ENCODE assay signal across 8 cellular contexts in genomic region chr11:73729594-73730206, GRCh38. TPM values are rescaled to one million over a fixed set of nuclear protein-coding genes. Genes with fewer than 3 reads are reported as not detected.
DNase-seq lines count a peak whose midpoint lies in the region; ATAC-seq and TF ChIP-seq lines count a peak whose summit lies in the region.

No MANE protein-coding gene starts in this region.

- intact Hi-C loops in CD4-positive, alpha-beta T cell (cut with DNase I, micrococcal nuclease): no loop called here
- intact Hi-C loops in testis (cut with DNase I; ENCODE audit: low total_unique reads): no loop called here

- in situ Hi-C loops in HAP-1 (cut with MboI; ENCODE audit: low sequenced_read_pairs): no loop called here

- no peak for ATAC-seq in CD4-positive, alpha-beta T cell (ENCODE audit: poor library complexity)
- peak; percentile 32 for ATAC-seq in memory B cell (ENCODE audit: low read depth)
- no peak for ATAC-seq in HG02763 (IDR thresholded peaks at IDR 0.05; ENCODE audit: unreplicated experiment)

- H3K4me1 ChIP-seq in HAP-1: no peaks in the 10 kb centered on the region
- no peaks in the 10 kb centered on the region for H3K4me1 ChIP-seq in testis

- CTCF ChIA-PET in CD4-positive, alpha-beta T cell (lab: Charles Lee): interaction anchor here (1.2 kb wide), 1 partner anchor 34 kb away, joined by 3 read pairs; no protein-coding TSS in a partner anchor

- H3K9me3 ChIP-seq in CD4-positive, alpha-beta T cell (ENCODE audit: control insufficient read depth, low read length): no peaks in the 10 kb centered on the region
- H3K9me3 ChIP-seq in HAP-1: no peaks in the 10 kb centered on the region
- no peaks in the 10 kb centered on the region for H3K9me3 ChIP-seq in testis

- H3K27ac Mint-ChIP-seq in CD4-positive, alpha-beta T cell: peak overlapping the region; percentile 43
- peak overlapping the region; percentile 51 for H3K27ac Mint-ChIP-seq in activated naive CD8-positive, alpha-beta T cell
- peak overlapping the region; percentile 76 for H3K27ac Mint-ChIP-seq in memory B cell

- peaks cover 48% of the 10 kb centered on the region for H3K36me3 Mint-ChIP-seq in CD4-positive, alpha-beta T cell (ENCODE audit: low read depth)
- peaks cover 8% of the 10 kb centered on the region for H3K36me3 Mint-ChIP-seq in activated naive CD8-positive, alpha-beta T cell
- peaks cover 21% of the 10 kb centered on the region for H3K36me3 Mint-ChIP-seq in memory B cell

- no peaks in the 10 kb centered on the region for H3K9me3 Mint-ChIP-seq in CD4-positive, alpha-beta T cell
- no peaks in the 10 kb centered on the region for H3K9me3 Mint-ChIP-seq in activated naive CD8-positive, alpha-beta T cell (ENCODE audit: low read depth)
- no peaks in the 10 kb centered on the region for H3K9me3 Mint-ChIP-seq in memory B cell

- no peaks in the 10 kb centered on the region for H3K36me3 ChIP-seq in HAP-1 (replicated peaks)
- H3K36me3 ChIP-seq in testis (ENCODE audit: low read depth, missing control alignments): no peaks in the 10 kb centered on the region

- no peak for TF ChIP-seq POLR2A in testis (IDR thresholded peaks at IDR 0.05)

- no peak overlapping the region for H3K4me3 Mint-ChIP-seq in CD4-positive, alpha-beta T cell
- no peak overlapping the region for H3K4me3 Mint-ChIP-seq in activated naive CD8-positive, alpha-beta T cell
- no peak overlapping the region for H3K4me3 Mint-ChIP-seq in memory B cell

- WGBS in testis, 2 donors: 88 to 93% methylated on average over 3 of the region's 3 CpGs

- H3K27me3 Mint-ChIP-seq in CD4-positive, alpha-beta T cell: no peaks in the 10 kb centered on the region
- H3K27me3 Mint-ChIP-seq in activated naive CD8-positive, alpha-beta T cell: no peaks in the 10 kb centered on the region
- H3K27me3 Mint-ChIP-seq in memory B cell: no peaks in the 10 kb centered on the region

- H3K27ac ChIP-seq in CD4-positive, alpha-beta T cell (ENCODE audit: low read depth, low read length): no peak overlapping the region
- H3K27ac ChIP-seq in testis: no peak overlapping the region

- H3K4me3 ChIP-seq in HAP-1 (no peak overlapping the region), testis (no peak overlapping the region)

- no peaks in the 10 kb centered on the region for H3K27me3 ChIP-seq in CD4-positive, alpha-beta T cell (ENCODE audit: control insufficient read depth, insufficient read depth, low read length)
- no peaks in the 10 kb centered on the region for H3K27me3 ChIP-seq in HAP-1 (ENCODE audit: low read depth)
- no peaks in the 10 kb centered on the region for H3K27me3 ChIP-seq in testis

- POLR2A ChIA-PET in CD4-positive, alpha-beta T cell (lab: Charles Lee): no interaction called here

- peaks cover 45% of the 10 kb centered on the region for H3K4me1 Mint-ChIP-seq in CD4-positive, alpha-beta T cell (ENCODE audit: low read depth)
- peaks cover 32% of the 10 kb centered on the region for H3K4me1 Mint-ChIP-seq in activated naive CD8-positive, alpha-beta T cell (ENCODE audit: low read depth)
- peaks cover 11% of the 10 kb centered on the region for H3K4me1 Mint-ChIP-seq in memory B cell

- no peak for DNase-seq in CD4-positive, alpha-beta T cell
- peak; percentile 17 to 65 for DNase-seq in HAP-1 (ENCODE audit: low spot score in 2 of 2)
- no peak for DNase-seq in memory B cell (ENCODE audit: low spot score in 2 of 2)
- no peak for DNase-seq in GF-D8 (lab: John Stamatoyannopoulos, UW)
- no peak for DNase-seq in SIG-M5 treated with dmso at 0.1 percent for 504 hours (lab: John Stamatoyannopoulos, UW; ENCODE audit: unreplicated experiment)
- DNase-seq in testis: no peak

- no peak for TF ChIP-seq CTCF in CD4-positive, alpha-beta T cell (IDR thresholded peaks at IDR 0.05)
- no peak for TF ChIP-seq CTCF in testis (IDR thresholded peaks at IDR 0.05)

RNA-seq across cellular contexts. Expression of gene RAB6A, which starts 31.2 kb away (rescaled TPM):
- total RNA-seq in CD4-positive, alpha-beta T cell: 10 to 100 TPM; 42.6 to 49.3 TPM
- total RNA-seq in testis: 100 to 1,000 TPM; 104 to 125 TPM
- 71.2 TPM for polyA plus RNA-seq in testis (ENCODE audit: insufficient read depth, low read depth, low replicate concordance)

RNA-seq across cellular contexts. Expression of gene MRPL48, which starts 58.0 kb away (rescaled TPM):
- 10 to 100 TPM in 1 of 2 experiments, 1 to 10 TPM in 1; 9.5 to 10.1 TPM for total RNA-seq in CD4-positive, alpha-beta T cell
- 10 to 100 TPM in 1 of 2 donors, 1 to 10 TPM in 1; 9.1 to 10.7 TPM for total RNA-seq in testis
- 16.9 TPM for polyA plus RNA-seq in testis (ENCODE audit: insufficient read depth, low read depth, low replicate concordance)

Comparison
In these comparisons a context has a peak if more than half of its experiments do, and no peak if none do; other contexts are left out.
1. DNase-seq: peak in HAP-1 (2 of 2); none in CD4-positive, alpha-beta T cell (0 of 10), memory B cell (0 of 2), GF-D8 (single experiment), SIG-M5 treated with dmso at 0.1 percent for 504 hours (single experiment) and testis (single experiment).
2. Peak in every context shown above with its lines, with median percentiles within 50 percentile points of each other: H3K27ac Mint-ChIP-seq.